1 cellular context compared by ENCODE assay signal in the genomic region with DNA sequence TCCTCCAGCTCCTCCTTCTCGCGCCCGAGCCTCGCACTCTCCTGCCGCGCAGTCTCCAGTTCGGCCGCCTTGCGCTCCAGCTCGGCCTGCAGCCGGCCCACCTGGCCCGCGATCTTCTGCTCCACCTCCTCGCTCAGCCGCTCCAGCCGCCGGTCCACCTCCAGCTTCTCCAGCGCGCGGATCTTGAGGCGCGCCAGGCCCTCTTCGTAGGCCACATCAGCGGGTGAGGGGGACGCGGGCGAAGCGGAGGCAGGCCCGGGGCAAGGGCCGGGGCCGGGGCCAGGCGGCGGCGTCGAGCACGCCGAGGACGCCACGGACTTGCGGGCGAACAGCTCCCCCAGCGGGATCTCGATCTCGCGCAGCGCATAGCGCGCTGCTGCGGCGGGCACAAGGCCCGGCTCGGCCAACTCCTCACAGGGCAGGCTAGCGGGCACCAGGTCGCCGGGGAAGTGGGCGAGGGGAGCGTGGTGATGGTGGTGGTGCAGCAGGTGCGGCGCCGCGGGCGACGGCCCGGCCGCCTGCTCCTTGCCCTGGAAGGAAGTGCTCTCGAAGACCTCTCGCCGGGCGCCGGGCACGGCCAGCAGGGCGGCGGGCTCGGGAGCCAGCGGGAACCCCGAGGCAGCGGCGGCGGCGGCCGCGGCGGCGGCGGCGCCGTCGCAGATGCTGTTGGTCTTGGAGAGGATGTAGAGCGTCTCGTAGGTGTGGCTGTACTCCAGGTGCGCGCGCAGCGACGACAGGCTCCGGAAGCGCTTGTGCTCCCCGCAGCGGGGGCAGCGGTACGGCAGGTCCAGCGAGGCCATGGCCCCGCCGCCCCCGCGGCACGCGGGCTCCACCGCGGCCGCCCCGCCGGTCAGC.
TF ChIP-seq lines count a peak whose summit lies in the region.

No MANE protein-coding gene starts in this region.

TF ChIP-seq in K562, 482 proteins besides CTCF, POLR2A, EP300 and RAD21:
- TF ChIP-seq ZBTB33 (CRISPR knock-in tag; IDR thresholded peaks at IDR 0.05) (0 out of 2 replicates have a peak, but pooled peaks have one; percentile 20), POLR2G (IDR thresholded peaks at IDR 0.05; ENCODE audit: low read depth, low read length) (peak; percentile 20; the same call in 1 of the 2 replicates), TEAD2 (tag; IDR thresholded peaks at IDR 0.05) (no peak), RCOR1 (IDR thresholded peaks at IDR 0.05; ENCODE audit: borderline replicate concordance in 1 of 2, low read depth in 2 of 2, low read length in 2 of 2) (no peak), ZC3H8 (IDR thresholded peaks at IDR 0.05) (no peak), THRAP3 (IDR thresholded peaks at IDR 0.05; ENCODE audit: borderline replicate concordance) (no peak)
